21 cellular contexts compared by ENCODE assay signal in the genomic region with DNA sequence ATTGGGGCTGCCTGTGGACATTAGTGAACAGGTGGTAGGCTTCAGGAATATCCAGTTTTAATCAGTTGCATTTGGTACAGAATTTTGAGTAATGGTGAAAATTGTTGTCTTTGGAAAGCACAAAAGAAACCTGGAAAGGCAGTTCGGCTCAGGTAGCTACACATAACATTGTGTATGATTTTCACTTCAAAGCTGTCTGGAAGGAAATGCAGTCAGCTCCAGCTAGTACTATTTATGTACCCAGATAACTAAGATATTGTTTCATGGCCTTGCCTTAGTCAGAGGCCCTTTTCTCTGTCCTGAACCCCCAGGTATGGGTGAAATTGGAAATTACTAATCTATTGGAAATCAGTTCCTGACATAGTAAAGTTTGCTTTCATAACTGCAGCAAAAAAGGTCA.
DNase-seq lines count a peak whose midpoint lies in the region; ATAC-seq, FAIRE-seq and TF ChIP-seq lines count a peak whose summit lies in the region.
"Had no signal": no experiment of that assay in that cellular context is flagged by ENCODE, and none has a peak within 500 bp of the region (broad histone marks: within the 10 kb centered on the region; RNA-seq: fewer than 3 reads in every experiment).

No MANE protein-coding gene starts in this region.

- H3K4me3 ChIP-seq in GM23338 (no peak overlapping the region), esophagus muscularis mucosa (no peak overlapping the region)
- H3K4me3 ChIP-seq: BLaER1, GM23248 had no signal

- H3K36me3 ChIP-seq in GM23338 (ENCODE audit: insufficient read depth), result peaks cover 13% of the 10 kb centered on the region
- H3K36me3 ChIP-seq in esophagus muscularis mucosa, result peaks cover 24 to 45% (median 31%) of the 10 kb centered on the region in 4 donors
- H3K36me3 ChIP-seq: BLaER1 had no signal

- H3K27ac Mint-ChIP-seq in GM23338, result peak overlapping the region; percentile 64
- H3K27ac Mint-ChIP-seq: B cell; CD4-positive, CD25-positive, alpha-beta regulatory T cell; CD8-positive, alpha-beta T cell had no signal

- H3K79me2 ChIP-seq in GM23338 (replicated peaks; ENCODE audit: insufficient read depth), result no peaks in the 10 kb centered on the region

- no peak for FAIRE-seq in frontal cortex (lab: Jason Lieb, UNC)
- FAIRE-seq: A204.1, G401.6, GM12892 had no signal

- intact Hi-C loops in Right ventricle myocardium superior (cut with DNase I), result no loop called here
- intact Hi-C loops in left cardiac atrium (cut with DNase I), result no loop called here
- intact Hi-C loops in esophagus muscularis mucosa (cut with DNase I), result no loop called here

- no peak overlapping the region for H3K27ac ChIP-seq in GM23338 (ENCODE audit: low read depth)
- no peak overlapping the region for H3K27ac ChIP-seq in esophagus muscularis mucosa (replicated peaks in 1 of 4)
- H3K27ac ChIP-seq: 22Rv1, BLaER1, C4-2B, GM23248 had no signal

- no peaks in the 10 kb centered on the region for H4K20me1 ChIP-seq in GM23338 (replicated peaks; ENCODE audit: insufficient read depth)
- H4K20me1 ChIP-seq: BLaER1 had no signal

- H3K9me3 ChIP-seq in esophagus muscularis mucosa, result no peaks in the 10 kb centered on the region
- H3K9me3 ChIP-seq: Caco-2 had no signal

- 0 out of 2 replicates have a peak, but pooled peaks cover 5% of the 10 kb centered on the region for H3K9me2 ChIP-seq in GM23338 (ENCODE audit: insufficient read depth)

- no peak for TF ChIP-seq POLR2A in esophagus muscularis mucosa (IDR thresholded peaks at IDR 0.05; ENCODE audit: low read depth)

- ATAC-seq in Right ventricle myocardium superior (ENCODE audit: poor library complexity) (peak; percentile 20), left cardiac atrium (no peak), GM23338 (no peak)
- ATAC-seq: CD8-positive, alpha-beta T cell; HCT116 had no signal

- peaks cover 18% of the 10 kb centered on the region; the same call in 2 of the 3 replicates for H3K9me3 Mint-ChIP-seq in GM23338

- no peak overlapping the region for H3K4me2 ChIP-seq in GM23338
- H3K4me2 ChIP-seq: BLaER1 had no signal

- H3F3A ChIP-seq in GM23338 (replicated peaks; ENCODE audit: low read depth), result no peaks in the 10 kb centered on the region

- WGBS in esophagus muscularis mucosa, result 53% methylated on average over 1 of the region's 1 CpG

- peaks cover 9% of the 10 kb centered on the region for H3K4me1 Mint-ChIP-seq in GM23338
- H3K4me1 Mint-ChIP-seq: B cell; CD4-positive, CD25-positive, alpha-beta regulatory T cell had no signal

- peaks cover 45% of the 10 kb centered on the region for H3K36me3 Mint-ChIP-seq in GM23338 (ENCODE audit: low read depth)
- H3K36me3 Mint-ChIP-seq: CD4-positive, CD25-positive, alpha-beta regulatory T cell; CD8-positive, alpha-beta T cell had no signal

- TF ChIP-seq EP300 in esophagus muscularis mucosa (IDR thresholded peaks at IDR 0.05), result no peak

- H3K4me1 ChIP-seq in GM23338 (ENCODE audit: insufficient read depth), result peaks cover 9% of the 10 kb centered on the region
- H3K4me1 ChIP-seq in esophagus muscularis mucosa, result peaks cover 0 to 12% (median 5%) of the 10 kb centered on the region in 4 donors
- H3K4me1 ChIP-seq: Caco-2 had no signal

- no peaks in the 10 kb centered on the region for H3K27me3 Mint-ChIP-seq in GM23338 (ENCODE audit: insufficient read depth, low read depth, poor library complexity)

- DNase-seq in Right ventricle myocardium superior (no peak), left cardiac atrium (no peak), GM23338 (ENCODE audit: low spot score) (no peak), esophagus muscularis mucosa (ENCODE audit: extremely low spot score) (peak; percentile 34), frontal cortex (ENCODE audit: low spot score in 2 of 2) (no peak), hepatic stellate cell (ENCODE audit: low spot score) (no peak)
- DNase-seq: Caco-2; CD4-positive, CD25-positive, alpha-beta regulatory T cell; CD8-positive, alpha-beta T cell; DMS153; DND-41; GM23248; H9 had no signal

- no peaks in the 10 kb centered on the region for H3K27me3 ChIP-seq in GM23338 (ENCODE audit: insufficient read depth)
- H3K27me3 ChIP-seq in esophagus muscularis mucosa, result no peaks in the 10 kb centered on the region
- H3K27me3 ChIP-seq: BLaER1 had no signal

- H3K4me3 Mint-ChIP-seq in GM23338, result no peak overlapping the region
- H3K4me3 Mint-ChIP-seq: B cell; CD4-positive, CD25-positive, alpha-beta regulatory T cell; CD8-positive, alpha-beta T cell; H9 had no signal

- no peak for TF ChIP-seq CTCF in GM23338 (conservative IDR thresholded peaks at IDR 0.05; ENCODE audit: low read depth in 2 of 2)
- no peak for TF ChIP-seq CTCF in esophagus muscularis mucosa (IDR thresholded peaks at IDR 0.05)

- H2AFZ ChIP-seq in GM23338, result no peak overlapping the region
- H2AFZ ChIP-seq: GM23248 had no signal

TF ChIP-seq in GM23338, 12 proteins besides CTCF, POLR2A, EP300 and RAD21 (continues in another document):
- TF ChIP-seq CREB1 (CRISPR knock-in tag; IDR thresholded peaks at IDR 0.05; ENCODE audit: low read depth), result no peak
- TF ChIP-seq JUNB (IDR thresholded peaks at IDR 0.05; ENCODE audit: unreplicated experiment), result no peak
- TF ChIP-seq POLR2AphosphoS5 (IDR thresholded peaks at IDR 0.05; ENCODE audit: low read depth), result no peak
- TF ChIP-seq ZNF331 (CRISPR knock-in tag; IDR thresholded peaks at IDR 0.05; ENCODE audit: low read depth), result no peak
- TF ChIP-seq EZH2phosphoT487 (IDR thresholded peaks at IDR 0.05; ENCODE audit: unreplicated experiment), result no peak
- TF ChIP-seq ZNF114 (CRISPR knock-in tag; IDR thresholded peaks at IDR 0.05), result no peak
- TF ChIP-seq, protein P1, sequence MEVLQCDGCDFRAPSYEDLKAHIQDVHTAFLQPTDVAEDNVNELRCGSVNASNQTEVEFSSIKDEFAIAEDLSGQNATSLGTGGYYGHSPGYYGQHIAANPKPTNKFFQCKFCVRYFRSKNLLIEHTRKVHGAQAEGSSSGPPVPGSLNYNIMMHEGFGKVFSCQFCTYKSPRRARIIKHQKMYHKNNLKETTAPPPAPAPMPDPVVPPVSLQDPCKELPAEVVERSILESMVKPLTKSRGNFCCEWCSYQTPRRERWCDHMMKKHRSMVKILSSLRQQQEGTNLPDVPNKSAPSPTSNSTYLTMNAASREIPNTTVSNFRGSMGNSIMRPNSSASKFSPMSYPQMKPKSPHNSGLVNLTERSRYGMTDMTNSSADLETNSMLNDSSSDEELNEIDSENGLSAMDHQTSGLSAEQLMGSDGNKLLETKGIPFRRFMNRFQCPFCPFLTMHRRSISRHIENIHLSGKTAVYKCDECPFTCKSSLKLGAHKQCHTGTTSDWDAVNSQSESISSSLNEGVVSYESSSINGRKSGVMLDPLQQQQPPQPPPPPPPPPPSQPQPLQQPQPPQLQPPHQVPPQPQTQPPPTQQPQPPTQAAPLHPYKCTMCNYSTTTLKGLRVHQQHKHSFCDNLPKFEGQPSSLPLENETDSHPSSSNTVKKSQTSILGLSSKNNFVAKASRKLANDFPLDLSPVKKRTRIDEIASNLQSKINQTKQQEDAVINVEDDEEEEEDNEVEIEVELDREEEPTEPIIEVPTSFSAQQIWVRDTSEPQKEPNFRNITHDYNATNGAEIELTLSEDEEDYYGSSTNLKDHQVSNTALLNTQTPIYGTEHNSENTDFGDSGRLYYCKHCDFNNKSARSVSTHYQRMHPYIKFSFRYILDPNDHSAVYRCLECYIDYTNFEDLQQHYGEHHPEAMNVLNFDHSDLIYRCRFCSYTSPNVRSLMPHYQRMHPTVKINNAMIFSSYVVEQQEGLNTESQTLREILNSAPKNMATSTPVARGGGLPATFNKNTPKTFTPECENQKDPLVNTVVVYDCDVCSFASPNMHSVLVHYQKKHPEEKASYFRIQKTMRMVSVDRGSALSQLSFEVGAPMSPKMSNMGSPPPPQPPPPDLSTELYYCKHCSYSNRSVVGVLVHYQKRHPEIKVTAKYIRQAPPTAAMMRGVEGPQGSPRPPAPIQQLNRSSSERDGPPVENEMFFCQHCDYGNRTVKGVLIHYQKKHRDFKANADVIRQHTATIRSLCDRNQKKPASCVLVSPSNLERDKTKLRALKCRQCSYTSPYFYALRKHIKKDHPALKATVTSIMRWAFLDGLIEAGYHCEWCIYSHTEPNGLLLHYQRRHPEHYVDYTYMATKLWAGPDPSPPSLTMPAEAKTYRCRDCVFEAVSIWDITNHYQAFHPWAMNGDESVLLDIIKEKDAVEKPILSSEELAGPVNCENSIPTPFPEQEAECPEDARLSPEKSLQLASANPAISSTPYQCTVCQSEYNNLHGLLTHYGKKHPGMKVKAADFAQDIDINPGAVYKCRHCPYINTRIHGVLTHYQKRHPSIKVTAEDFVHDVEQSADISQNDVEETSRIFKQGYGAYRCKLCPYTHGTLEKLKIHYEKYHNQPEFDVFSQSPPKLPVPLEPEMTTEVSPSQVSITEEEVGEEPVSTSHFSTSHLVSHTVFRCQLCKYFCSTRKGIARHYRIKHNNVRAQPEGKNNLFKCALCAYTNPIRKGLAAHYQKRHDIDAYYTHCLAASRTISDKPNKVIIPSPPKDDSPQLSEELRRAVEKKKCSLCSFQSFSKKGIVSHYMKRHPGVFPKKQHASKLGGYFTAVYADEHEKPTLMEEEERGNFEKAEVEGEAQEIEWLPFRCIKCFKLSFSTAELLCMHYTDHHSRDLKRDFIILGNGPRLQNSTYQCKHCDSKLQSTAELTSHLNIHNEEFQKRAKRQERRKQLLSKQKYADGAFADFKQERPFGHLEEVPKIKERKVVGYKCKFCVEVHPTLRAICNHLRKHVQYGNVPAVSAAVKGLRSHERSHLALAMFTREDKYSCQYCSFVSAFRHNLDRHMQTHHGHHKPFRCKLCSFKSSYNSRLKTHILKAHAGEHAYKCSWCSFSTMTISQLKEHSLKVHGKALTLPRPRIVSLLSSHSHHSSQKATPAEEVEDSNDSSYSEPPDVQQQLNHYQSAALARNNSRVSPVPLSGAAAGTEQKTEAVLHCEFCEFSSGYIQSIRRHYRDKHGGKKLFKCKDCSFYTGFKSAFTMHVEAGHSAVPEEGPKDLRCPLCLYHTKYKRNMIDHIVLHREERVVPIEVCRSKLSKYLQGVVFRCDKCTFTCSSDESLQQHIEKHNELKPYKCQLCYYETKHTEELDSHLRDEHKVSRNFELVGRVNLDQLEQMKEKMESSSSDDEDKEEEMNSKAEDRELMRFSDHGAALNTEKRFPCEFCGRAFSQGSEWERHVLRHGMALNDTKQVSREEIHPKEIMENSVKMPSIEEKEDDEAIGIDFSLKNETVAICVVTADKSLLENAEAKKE (CRISPR knock-in tag; IDR thresholded peaks at IDR 0.05), result no peak
- TF ChIP-seq EZH2 (IDR thresholded peaks at IDR 0.05; ENCODE audit: low read depth, unreplicated experiment), result no peak
- TF ChIP-seq, protein P2, sequence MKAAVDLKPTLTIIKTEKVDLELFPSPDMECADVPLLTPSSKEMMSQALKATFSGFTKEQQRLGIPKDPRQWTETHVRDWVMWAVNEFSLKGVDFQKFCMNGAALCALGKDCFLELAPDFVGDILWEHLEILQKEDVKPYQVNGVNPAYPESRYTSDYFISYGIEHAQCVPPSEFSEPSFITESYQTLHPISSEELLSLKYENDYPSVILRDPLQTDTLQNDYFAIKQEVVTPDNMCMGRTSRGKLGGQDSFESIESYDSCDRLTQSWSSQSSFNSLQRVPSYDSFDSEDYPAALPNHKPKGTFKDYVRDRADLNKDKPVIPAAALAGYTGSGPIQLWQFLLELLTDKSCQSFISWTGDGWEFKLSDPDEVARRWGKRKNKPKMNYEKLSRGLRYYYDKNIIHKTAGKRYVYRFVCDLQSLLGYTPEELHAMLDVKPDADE (IDR thresholded peaks at IDR 0.05), result no peak
- TF ChIP-seq STAT1 (IDR thresholded peaks at IDR 0.05; ENCODE audit: unreplicated experiment), result no peak
